2 cellular contexts compared by ENCODE assay signal in the genomic region with DNA sequence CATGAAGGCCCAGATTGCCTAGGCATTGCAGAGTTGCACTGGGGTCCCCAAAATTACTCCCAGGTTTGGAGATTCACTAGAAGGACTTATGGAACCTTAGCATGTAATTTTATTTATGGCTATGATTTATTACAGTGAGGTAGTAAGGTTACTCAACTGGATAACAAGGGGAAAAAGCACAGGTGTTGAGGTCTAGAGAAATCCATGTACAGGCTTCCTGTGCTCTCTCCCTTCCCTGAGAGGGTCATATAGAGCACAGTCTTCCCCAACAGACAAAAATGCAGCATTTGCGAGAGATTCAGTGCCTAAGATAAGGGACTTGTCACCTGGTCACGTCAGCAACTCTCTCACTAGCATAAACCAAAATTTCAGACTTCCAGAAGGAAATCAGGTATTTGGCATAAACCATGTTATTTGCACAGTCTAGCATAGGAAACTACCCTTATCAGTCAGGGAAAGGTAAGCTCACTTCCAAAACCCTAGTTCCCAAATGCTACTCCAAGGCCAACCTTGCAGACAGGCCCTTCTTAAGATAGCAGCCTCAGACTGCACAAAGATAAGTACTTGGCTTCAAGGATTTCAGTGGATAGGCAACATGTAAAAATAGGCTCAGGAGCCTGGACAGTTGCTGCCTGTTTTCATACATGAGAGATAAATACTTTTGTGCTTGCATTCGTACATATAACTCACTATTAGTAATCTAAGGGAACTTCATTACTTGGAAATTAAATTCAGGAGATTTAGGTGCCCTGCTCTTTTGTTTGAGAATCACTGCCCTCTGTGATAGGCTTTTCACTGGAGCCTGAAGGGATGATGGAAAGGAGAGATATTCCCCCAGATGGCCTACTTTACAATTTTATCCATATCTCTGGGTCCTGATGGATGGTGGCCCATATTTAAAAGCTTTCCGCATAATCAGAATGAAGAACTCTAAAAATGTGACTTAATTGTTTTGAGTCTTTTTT.
TF ChIP-seq lines count a peak whose summit lies in the region.

No MANE protein-coding gene starts in this region.

TF ChIP-seq in SK-N-SH, 30 proteins besides CTCF, POLR2A, EP300 and RAD21 (continues in another document):
- TF ChIP-seq, protein P1, sequence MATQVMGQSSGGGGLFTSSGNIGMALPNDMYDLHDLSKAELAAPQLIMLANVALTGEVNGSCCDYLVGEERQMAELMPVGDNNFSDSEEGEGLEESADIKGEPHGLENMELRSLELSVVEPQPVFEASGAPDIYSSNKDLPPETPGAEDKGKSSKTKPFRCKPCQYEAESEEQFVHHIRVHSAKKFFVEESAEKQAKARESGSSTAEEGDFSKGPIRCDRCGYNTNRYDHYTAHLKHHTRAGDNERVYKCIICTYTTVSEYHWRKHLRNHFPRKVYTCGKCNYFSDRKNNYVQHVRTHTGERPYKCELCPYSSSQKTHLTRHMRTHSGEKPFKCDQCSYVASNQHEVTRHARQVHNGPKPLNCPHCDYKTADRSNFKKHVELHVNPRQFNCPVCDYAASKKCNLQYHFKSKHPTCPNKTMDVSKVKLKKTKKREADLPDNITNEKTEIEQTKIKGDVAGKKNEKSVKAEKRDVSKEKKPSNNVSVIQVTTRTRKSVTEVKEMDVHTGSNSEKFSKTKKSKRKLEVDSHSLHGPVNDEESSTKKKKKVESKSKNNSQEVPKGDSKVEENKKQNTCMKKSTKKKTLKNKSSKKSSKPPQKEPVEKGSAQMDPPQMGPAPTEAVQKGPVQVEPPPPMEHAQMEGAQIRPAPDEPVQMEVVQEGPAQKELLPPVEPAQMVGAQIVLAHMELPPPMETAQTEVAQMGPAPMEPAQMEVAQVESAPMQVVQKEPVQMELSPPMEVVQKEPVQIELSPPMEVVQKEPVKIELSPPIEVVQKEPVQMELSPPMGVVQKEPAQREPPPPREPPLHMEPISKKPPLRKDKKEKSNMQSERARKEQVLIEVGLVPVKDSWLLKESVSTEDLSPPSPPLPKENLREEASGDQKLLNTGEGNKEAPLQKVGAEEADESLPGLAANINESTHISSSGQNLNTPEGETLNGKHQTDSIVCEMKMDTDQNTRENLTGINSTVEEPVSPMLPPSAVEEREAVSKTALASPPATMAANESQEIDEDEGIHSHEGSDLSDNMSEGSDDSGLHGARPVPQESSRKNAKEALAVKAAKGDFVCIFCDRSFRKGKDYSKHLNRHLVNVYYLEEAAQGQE (IDR thresholded peaks at IDR 0.05; ENCODE audit: low read depth, low read length) = no peak
- peak; percentile 66; the same call in 1 of the 2 replicates for TF ChIP-seq POLR2AphosphoS5 (IDR thresholded peaks at IDR 0.05; ENCODE audit: low read depth, low read length)
- TF ChIP-seq JUND (IDR thresholded peaks at IDR 0.05) = peak; percentile 50
- no peak for TF ChIP-seq NRF1 (IDR thresholded peaks at IDR 0.05; ENCODE audit: low read depth, low read length)
- peak; percentile 63; the same call in 1 of the 2 replicates for TF ChIP-seq MXI1 (IDR thresholded peaks at IDR 0.05; ENCODE audit: low read depth, low read length)
- TF ChIP-seq NFIC (IDR thresholded peaks at IDR 0.05; ENCODE audit: borderline replicate concordance) = peak; percentile 48
- TF ChIP-seq PBX3 (IDR thresholded peaks at IDR 0.05) = peak; percentile 43; the same call in 1 of the 2 replicates
- TF ChIP-seq USF2 (IDR thresholded peaks at IDR 0.05; ENCODE audit: borderline replicate concordance, low read depth, low read length) = no peak
- no peak for TF ChIP-seq ELF1 (IDR thresholded peaks at IDR 0.05)
- peak; percentile 96 for TF ChIP-seq CHD2 (IDR thresholded peaks at IDR 0.05; ENCODE audit: low read length, partially characterized antibody)
- no peak for TF ChIP-seq SIN3A (IDR thresholded peaks at IDR 0.05; ENCODE audit: borderline replicate concordance, low read depth, low read length)
- TF ChIP-seq GABPA (IDR thresholded peaks at IDR 0.05; ENCODE audit: low read depth) = no peak
- TF ChIP-seq GATA2 (CRISPR knock-in tag; IDR thresholded peaks at IDR 0.05) = peak; percentile 99
- no peak for TF ChIP-seq TAF1 (IDR thresholded peaks at IDR 0.05; ENCODE audit: borderline replicate concordance, low read depth, low read length)
- peak; percentile 100 for TF ChIP-seq RCOR1 (IDR thresholded peaks at IDR 0.05; ENCODE audit: low read length)
- no peak; the same call in 1 of the 2 replicates for TF ChIP-seq SMC3 (IDR thresholded peaks at IDR 0.05; ENCODE audit: low read depth, low read length)
- no peak for TF ChIP-seq FOSL2 (IDR thresholded peaks at IDR 0.05; ENCODE audit: borderline replicate concordance, low read depth)
- TF ChIP-seq RXRA (IDR thresholded peaks at IDR 0.05; ENCODE audit: borderline replicate concordance, low read depth) = no peak
- no peak for TF ChIP-seq MAX (IDR thresholded peaks at IDR 0.05; ENCODE audit: low read depth)
- peak; percentile 81 for TF ChIP-seq TEAD4 (IDR thresholded peaks at IDR 0.05; ENCODE audit: borderline replicate concordance, insufficient read depth)
- no peak for TF ChIP-seq IRF3 (IDR thresholded peaks at IDR 0.05; ENCODE audit: low read depth, low read length)
- peak; percentile 86 for TF ChIP-seq TCF12 (IDR thresholded peaks at IDR 0.05)
- no peak for TF ChIP-seq MEF2A (IDR thresholded peaks at IDR 0.05; ENCODE audit: borderline replicate concordance, low read depth)
- TF ChIP-seq FOXM1 (IDR thresholded peaks at IDR 0.05; ENCODE audit: low read depth) = peak; percentile 67
- TF ChIP-seq EZH2phosphoT487 (IDR thresholded peaks at IDR 0.05; ENCODE audit: borderline replicate concordance, low read depth) = no peak

TF ChIP-seq in H1, 55 proteins besides CTCF, POLR2A, EP300 and RAD21:
- TF ChIP-seq HDAC6 (IDR thresholded peaks at IDR 0.05; ENCODE audit: low read depth, low read length) (no peak), SAP30 (IDR thresholded peaks at IDR 0.05; ENCODE audit: insufficient read depth, insufficient replicate concordance, low read length) (no peak), SUZ12 (IDR thresholded peaks at IDR 0.05; ENCODE audit: low read length) (no peak), E2F6 (IDR thresholded peaks at IDR 0.05) (no peak), YY1 (IDR thresholded peaks at IDR 0.05; ENCODE audit: low read depth, low read length) (no peak), ASH2L (IDR thresholded peaks at IDR 0.05; ENCODE audit: low read length) (no peak), KDM4A (IDR thresholded peaks at IDR 0.05; ENCODE audit: low read depth, low read length, severe bottlenecking) (no peak), TEAD4 (IDR thresholded peaks at IDR 0.05; ENCODE audit: low read depth, low read length) (no peak), CHD2 (IDR thresholded peaks at IDR 0.05; ENCODE audit: low read length) (no peak), SRF (IDR thresholded peaks at IDR 0.05; ENCODE audit: low read depth, low read length) (no peak)
- TF ChIP-seq, protein P2, sequence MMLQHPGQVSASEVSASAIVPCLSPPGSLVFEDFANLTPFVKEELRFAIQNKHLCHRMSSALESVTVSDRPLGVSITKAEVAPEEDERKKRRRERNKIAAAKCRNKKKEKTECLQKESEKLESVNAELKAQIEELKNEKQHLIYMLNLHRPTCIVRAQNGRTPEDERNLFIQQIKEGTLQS (IDR thresholded peaks at IDR 0.05; ENCODE audit: insufficient read depth, low read depth, low read length) = no peak
TF ChIP-seq in H1: peak in this region for 0.
